Comparison of ENCODE assay signal across 9 cellular contexts in genomic region chr16:67184453-67185002, GRCh38. TPM values are rescaled to one million over a fixed set of nuclear protein-coding genes. Genes with fewer than 3 reads are reported as not detected.
DNase-seq lines count a peak whose midpoint lies in the region.
"Had no signal": no experiment of that assay in that cellular context is flagged by ENCODE, and none has a peak within 500 bp of the region (broad histone marks: within the 10 kb centered on the region; RNA-seq: fewer than 3 reads in every experiment).

No MANE protein-coding gene starts in this region.

- H3K9me3 ChIP-seq in NT2/D1 (ENCODE audit: insufficient read depth, low read length) (no peaks in the 10 kb centered on the region), neuron (ENCODE audit: low read length) (no peaks in the 10 kb centered on the region)

- H3K4me1 Mint-ChIP-seq in activated CD4-positive, alpha-beta T cell treated with anti-CD3 and anti-CD28 coated beads, Interleukin-2, amount 10 ng/mL, durations not matched to agents 24 days and 14 days, result peaks cover 12% of the 10 kb centered on the region

- no peaks in the 10 kb centered on the region for H3K9me3 Mint-ChIP-seq in activated CD4-positive, alpha-beta T cell treated with anti-CD3 and anti-CD28 coated beads, Interleukin-2, amount 10 ng/mL, durations not matched to agents 24 days and 14 days
- H3K9me3 Mint-ChIP-seq: dendritic cell treated with granulocyte-macrophage colony-stimulating factor and Interleukin-4, amounts not matched to agents 40 ng/mL and 50 ng/mL, for 4 days had no signal

- H2AFZ ChIP-seq in neuron (ENCODE audit: low read depth, low read length), result peak overlapping the region; percentile 91

- no peak overlapping the region for H3K4me3 Mint-ChIP-seq in activated CD4-positive, alpha-beta T cell treated with anti-CD3 and anti-CD28 coated beads, Interleukin-2, amount 10 ng/mL, durations not matched to agents 24 days and 14 days
- H3K4me3 Mint-ChIP-seq: dendritic cell treated with granulocyte-macrophage colony-stimulating factor and Interleukin-4, amounts not matched to agents 40 ng/mL and 50 ng/mL, for 4 days had no signal

- H3K27ac ChIP-seq in epithelial cell of prostate, result peak overlapping the region; percentile 90

- H3K27ac Mint-ChIP-seq in activated CD4-positive, alpha-beta T cell treated with anti-CD3 and anti-CD28 coated beads, Interleukin-2, amount 10 ng/mL, durations not matched to agents 24 days and 14 days, result peak overlapping the region; percentile 45

- H3K27me3 ChIP-seq in NT2/D1 (ENCODE audit: insufficient read depth, insufficient read length) (peaks cover 24% of the 10 kb centered on the region), neuron (ENCODE audit: insufficient read depth, low read length) (no peaks in the 10 kb centered on the region)

- peak overlapping the region; percentile 87 for H3K9ac ChIP-seq in NT2/D1 (ENCODE audit: insufficient read length, low read depth)

- no peak for DNase-seq in activated CD4-positive, alpha-beta T cell treated with anti-CD3 and anti-CD28 coated beads, Interleukin-2, amount 10 ng/mL, durations not matched to agents 24 days and 14 days
- DNase-seq in activated CD4-positive, alpha-beta T cell treated with anti-CD3 and anti-CD28 coated beads, Interleukin-2, amount 50 U/mL, for 4 hours, result no peak
- DNase-seq in NT2/D1 (ENCODE audit: low read depth, low spot score) (no peak), epithelial cell of prostate (ENCODE audit: low read depth, low spot score) (no peak), SW 1271 (lab: John Stamatoyannopoulos, UW) (no peak), HuH-7 (ENCODE audit: low spot score) (no peak)
- DNase-seq in stimulated activated CD8-positive, alpha-beta memory T cell treated with anti-CD3 and anti-CD28 coated beads, Interleukin-4, amount 100 ng/mL, for 48 hours, result no peak

- intact Hi-C loops in activated CD4-positive, alpha-beta T cell treated with anti-CD3 and anti-CD28 coated beads, Interleukin-2, amount 10 ng/mL, durations not matched to agents 24 days and 14 days (cut with micrococcal nuclease), result loop anchor here (1.0 kb wide), 3 partner anchors 166 to 230 kb away; no protein-coding TSS in a partner anchor

- peak overlapping the region; percentile 81 for H3K4me3 ChIP-seq in NT2/D1 (ENCODE audit: insufficient read length, low read depth)
- H3K4me3 ChIP-seq in neuron (ENCODE audit: low read length), result peak overlapping the region; percentile 59

- peaks cover 18% of the 10 kb centered on the region for H3K36me3 ChIP-seq in NT2/D1 (ENCODE audit: insufficient read depth, insufficient read length, low read length)
- peaks cover 6% of the 10 kb centered on the region for H3K36me3 ChIP-seq in neuron (ENCODE audit: insufficient read depth, low read length)

- peaks cover 2% of the 10 kb centered on the region for H3K36me3 Mint-ChIP-seq in activated CD4-positive, alpha-beta T cell treated with anti-CD3 and anti-CD28 coated beads, Interleukin-2, amount 10 ng/mL, durations not matched to agents 24 days and 14 days (ENCODE audit: low read depth)

- H3K4me1 ChIP-seq in NT2/D1 (ENCODE audit: insufficient read depth, insufficient read length), result peaks cover 27% of the 10 kb centered on the region
- H3K4me1 ChIP-seq in neuron (ENCODE audit: insufficient read depth, low read length), result peaks cover 23% of the 10 kb centered on the region

- H3K27me3 Mint-ChIP-seq in activated CD4-positive, alpha-beta T cell treated with anti-CD3 and anti-CD28 coated beads, Interleukin-2, amount 10 ng/mL, durations not matched to agents 24 days and 14 days, result peaks cover 8% of the 10 kb centered on the region

RNA-seq across cellular contexts. Expression of gene MATCAP1, which starts 0.8 kb away (rescaled TPM):
- total RNA-seq in activated CD4-positive, alpha-beta T cell treated with anti-CD3 and anti-CD28 coated beads, Interleukin-2, amount 10 ng/mL, durations not matched to agents 24 days and 14 days, result 51.3 and 55.1 TPM in 2 replicates

RNA-seq across cellular contexts. Expression of gene EXOC3L1, which starts 5.4 kb away (rescaled TPM):
- total RNA-seq in activated CD4-positive, alpha-beta T cell treated with anti-CD3 and anti-CD28 coated beads, Interleukin-2, amount 10 ng/mL, durations not matched to agents 24 days and 14 days, result 0.12 TPM in 1 of 2 replicates, not detected in the other

RNA-seq across cellular contexts. Expression of gene E2F4, which starts 7.4 kb away (rescaled TPM):
- 165 and 166 TPM in 2 replicates for total RNA-seq in activated CD4-positive, alpha-beta T cell treated with anti-CD3 and anti-CD28 coated beads, Interleukin-2, amount 10 ng/mL, durations not matched to agents 24 days and 14 days

RNA-seq across cellular contexts. Expression of gene NOL3, which starts 14.2 kb away (rescaled TPM):
- 31.0 and 36.7 TPM in 2 replicates for total RNA-seq in activated CD4-positive, alpha-beta T cell treated with anti-CD3 and anti-CD28 coated beads, Interleukin-2, amount 10 ng/mL, durations not matched to agents 24 days and 14 days

RNA-seq across cellular contexts. Expression of gene ELMO3, which starts 14.4 kb away (rescaled TPM):
- 8.2 and 8.7 TPM in 2 replicates for total RNA-seq in activated CD4-positive, alpha-beta T cell treated with anti-CD3 and anti-CD28 coated beads, Interleukin-2, amount 10 ng/mL, durations not matched to agents 24 days and 14 days
